In the genomic region with DNA sequence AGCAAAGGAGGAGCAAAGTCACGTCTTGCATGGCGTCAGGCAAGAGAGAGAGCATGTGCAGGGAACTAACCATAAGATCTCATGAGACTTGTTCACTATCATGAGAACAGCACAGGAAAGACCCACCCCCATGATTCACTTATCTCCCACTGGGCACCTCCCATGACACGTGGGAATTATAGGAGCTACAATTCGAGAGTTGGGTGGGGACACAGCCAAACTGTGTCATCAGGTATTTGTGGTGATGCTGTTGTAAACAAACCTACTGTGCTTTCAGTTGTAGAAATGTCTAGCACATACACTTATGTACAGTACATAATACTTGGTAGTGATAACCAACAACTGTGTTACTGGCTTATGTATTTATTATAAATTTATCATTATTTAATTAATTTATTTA, we compare ENCODE assay signal across 20 cellular contexts.
DNase-seq lines count a peak whose midpoint lies in the region; ATAC-seq, FAIRE-seq and TF ChIP-seq lines count a peak whose summit lies in the region.
"Had no signal": no experiment of that assay in that cellular context is flagged by ENCODE, and none has a peak within 500 bp of the region (broad histone marks: within the 10 kb centered on the region; RNA-seq: fewer than 3 reads in every experiment).

No MANE protein-coding gene starts in this region.

- H3K36me3 ChIP-seq in SJSA1, result no peaks in the 10 kb centered on the region; the same call in 1 of the 2 replicates
- H3K36me3 ChIP-seq in fibroblast of lung (ENCODE audit: control insufficient read depth, insufficient read depth, low read length), result no peaks in the 10 kb centered on the region
- H3K36me3 ChIP-seq in transverse colon, result no peaks in the 10 kb centered on the region
- no peaks in the 10 kb centered on the region for H3K36me3 ChIP-seq in kidney (ENCODE audit: control insufficient read depth in 1 of 2, insufficient read depth in 2 of 2, low read length in 2 of 2)
- H3K36me3 ChIP-seq: colonic mucosa had no signal

- H3K4me3 ChIP-seq in SJSA1 (no peak overlapping the region), fibroblast of lung (replicated peaks in 1 of 4; ENCODE audit: control extremely low read depth in 1 of 4, insufficient read depth in 1 of 4, low read depth in 3 of 4, low read length in 4 of 4) (no peak overlapping the region), transverse colon (no peak overlapping the region), kidney (ENCODE audit: low read length in 2 of 2) (no peak overlapping the region)
- H3K4me3 ChIP-seq: colonic mucosa had no signal

- no peak overlapping the region for H2AFZ ChIP-seq in fibroblast of lung (ENCODE audit: low read length)

- H3K4me1 Mint-ChIP-seq in activated naive CD8-positive, alpha-beta T cell treated with anti-CD3 and anti-CD28 coated beads, Interleukin-2, amount 50 U/mL, for 24 hours, result peaks cover 46% of the 10 kb centered on the region
- peaks cover 24% of the 10 kb centered on the region for H3K4me1 Mint-ChIP-seq in activated naive CD8-positive, alpha-beta T cell treated with anti-CD3 and anti-CD28 coated beads for 36 hours

- no peaks in the 10 kb centered on the region for H3K9me3 ChIP-seq in SJSA1 (replicated peaks)
- H3K9me3 ChIP-seq in fibroblast of lung (ENCODE audit: control insufficient read depth, insufficient read depth, low read depth, low read length), result no peaks in the 10 kb centered on the region
- no peaks in the 10 kb centered on the region for H3K9me3 ChIP-seq in transverse colon
- H3K9me3 ChIP-seq in kidney (ENCODE audit: control insufficient read depth in 1 of 2, low read length in 2 of 2), result no peaks in the 10 kb centered on the region
- H3K9me3 ChIP-seq: colonic mucosa had no signal

- intact Hi-C loops in transverse colon (cut with DNase I; ENCODE audit: low total_unique reads) (no loop called here), kidney (cut with DNase I) (no loop called here)

- in situ Hi-C loops in transverse colon (cut with MboI; ENCODE audit: low pct_ligation_motif_present in 1 of 4, low pct_unique_long_range_greater_than_20kb in 1 of 4, low sequenced_read_pairs in 3 of 4), result no loop called here

- no peak for TF ChIP-seq EP300 in transverse colon (IDR thresholded peaks at IDR 0.05; ENCODE audit: low read depth)

- ATAC-seq in activated naive CD8-positive, alpha-beta T cell treated with anti-CD3 and anti-CD28 coated beads, Interleukin-2, amount 50 U/mL, for 24 hours, result no peak
- no peak for ATAC-seq in HG03108 (IDR thresholded peaks at IDR 0.05; ENCODE audit: unreplicated experiment)
- ATAC-seq: left colon; stimulated activated naive CD8-positive, alpha-beta T cell treated with anti-CD3 and anti-CD28 coated beads, Interleukin-15, Interleukin-2, amounts not matched to agents 100 U/mL and 50 U/mL, for 24 hours had no signal

- H3K4me2 ChIP-seq in fibroblast of lung (ENCODE audit: extremely low read depth, insufficient read depth, low read length), result no peak overlapping the region

- H3K27me3 ChIP-seq in SJSA1 (replicated peaks), result no peaks in the 10 kb centered on the region
- H3K27me3 ChIP-seq in fibroblast of lung (ENCODE audit: control insufficient read depth, insufficient read depth, low read length), result no peaks in the 10 kb centered on the region
- no peaks in the 10 kb centered on the region for H3K27me3 ChIP-seq in transverse colon
- H3K27me3 ChIP-seq: colonic mucosa had no signal

- H4K20me1 ChIP-seq in fibroblast of lung (ENCODE audit: control insufficient read depth, extremely low read depth, insufficient read depth, low read length), result no peaks in the 10 kb centered on the region

- H3K9ac ChIP-seq in fibroblast of lung (ENCODE audit: insufficient read depth, low read length), result no peak overlapping the region
- H3K9ac ChIP-seq in kidney (ENCODE audit: low read length in 2 of 2), result no peak overlapping the region

- TF ChIP-seq POLR2A in transverse colon (IDR thresholded peaks at IDR 0.05), result no peak

- H3K27ac ChIP-seq in SJSA1 (no peak overlapping the region), fibroblast of lung (ENCODE audit: insufficient read depth, low read length) (no peak overlapping the region), transverse colon (no peak overlapping the region), kidney (ENCODE audit: low read depth in 2 of 2, low read length in 2 of 2) (no peak overlapping the region)
- H3K27ac ChIP-seq: colonic mucosa had no signal

- H3K4me3 Mint-ChIP-seq in activated naive CD8-positive, alpha-beta T cell treated with anti-CD3 and anti-CD28 coated beads, Interleukin-2, amount 50 U/mL, for 24 hours, result no peak overlapping the region
- H3K4me3 Mint-ChIP-seq in activated naive CD8-positive, alpha-beta T cell treated with anti-CD3 and anti-CD28 coated beads for 36 hours, result no peak overlapping the region

- no peaks in the 10 kb centered on the region for H3K27me3 Mint-ChIP-seq in activated naive CD8-positive, alpha-beta T cell treated with anti-CD3 and anti-CD28 coated beads, Interleukin-2, amount 50 U/mL, for 24 hours
- no peaks in the 10 kb centered on the region for H3K27me3 Mint-ChIP-seq in activated naive CD8-positive, alpha-beta T cell treated with anti-CD3 and anti-CD28 coated beads for 36 hours

- H3K9me3 Mint-ChIP-seq in activated naive CD8-positive, alpha-beta T cell treated with anti-CD3 and anti-CD28 coated beads, Interleukin-2, amount 50 U/mL, for 24 hours, result peaks cover 4% of the 10 kb centered on the region
- peaks cover 3% of the 10 kb centered on the region for H3K9me3 Mint-ChIP-seq in activated naive CD8-positive, alpha-beta T cell treated with anti-CD3 and anti-CD28 coated beads for 36 hours

- TF ChIP-seq CTCF in fibroblast of lung (conservative IDR thresholded peaks at IDR 0.05 in 1 of 2, IDR thresholded peaks at IDR 0.05 in 1 of 2; ENCODE audit: low read depth in 1 of 2, low read length in 2 of 2) (no peak), transverse colon (IDR thresholded peaks at IDR 0.05) (no peak), kidney (IDR thresholded peaks at IDR 0.05; ENCODE audit: borderline replicate concordance, extremely low read depth, insufficient read depth) (no peak)

- WGBS in transverse colon (ENCODE audit: low coverage in 1 of 2), 2 donors, result 75 to 80% methylated on average over 3 to 4 of the region's 4 CpGs

- H3K36me3 Mint-ChIP-seq in activated naive CD8-positive, alpha-beta T cell treated with anti-CD3 and anti-CD28 coated beads, Interleukin-2, amount 50 U/mL, for 24 hours (ENCODE audit: low read depth), result peaks cover 13% of the 10 kb centered on the region
- peaks cover 18% of the 10 kb centered on the region for H3K36me3 Mint-ChIP-seq in activated naive CD8-positive, alpha-beta T cell treated with anti-CD3 and anti-CD28 coated beads for 36 hours

- H3K4me1 ChIP-seq in SJSA1 (replicated peaks) (peaks cover 52% of the 10 kb centered on the region), fibroblast of lung (ENCODE audit: control insufficient read depth, extremely low read depth, insufficient read depth, low read length) (peaks cover 19% of the 10 kb centered on the region), transverse colon (peaks cover 4 to 51% (median 15%) of the 10 kb centered on the region in 4 donors), kidney (ENCODE audit: control insufficient read depth in 1 of 2, insufficient read depth in 1 of 2, low read depth in 1 of 2, low read length in 2 of 2) (no peaks in the 10 kb centered on the region)

- FAIRE-seq in kidney (lab: Jason Lieb, UNC), result no peak
- FAIRE-seq: TTC549, urothelium cell line had no signal

- H3K79me2 ChIP-seq in fibroblast of lung (ENCODE audit: control insufficient read depth, insufficient read depth, low read length), result peaks cover 11% of the 10 kb centered on the region

- DNase-seq in activated naive CD8-positive, alpha-beta T cell treated with anti-CD3 and anti-CD28 coated beads, Interleukin-2, amount 50 U/mL, for 24 hours, result no peak
- DNase-seq in activated naive CD8-positive, alpha-beta T cell treated with anti-CD3 and anti-CD28 coated beads for 36 hours, result no peak
- DNase-seq in SJSA1 (ENCODE audit: low read depth in 1 of 2, low spot score in 2 of 2), result peak; percentile 55 to 57
- peak; percentile 30 to 36 for DNase-seq in fibroblast of lung (ENCODE audit: low read depth in 2 of 2)
- peak; percentile 28 for DNase-seq in transverse colon
- DNase-seq in NCI-H526 (lab: John Stamatoyannopoulos, UW), result no peak
- no peak for DNase-seq in kidney
- DNase-seq: aorta; colonic mucosa; COR-L47; erythroblast; hippocampal formation; Karpas-422; NCI-H1436; NCI-H446 treated with DMSO at 0.1 percent for 48 hours; stimulated activated naive CD8-positive, alpha-beta T cell treated with anti-CD3 and anti-CD28 coated beads, Interleukin-15, Interleukin-2, amounts not matched to agents 100 U/mL and 50 U/mL, for 24 hours had no signal

- H3K27ac Mint-ChIP-seq in activated naive CD8-positive, alpha-beta T cell treated with anti-CD3 and anti-CD28 coated beads, Interleukin-2, amount 50 U/mL, for 24 hours, result peak overlapping the region; percentile 26
- H3K27ac Mint-ChIP-seq in activated naive CD8-positive, alpha-beta T cell treated with anti-CD3 and anti-CD28 coated beads for 36 hours, result no peak overlapping the region

Comparison
In these comparisons a context has a peak if more than half of its experiments do, and no peak if none do; other contexts are left out.
1. DNase-seq: peak in SJSA1 (2 of 2), fibroblast of lung (2 of 2) and transverse colon (single experiment); none in activated naive CD8-positive, alpha-beta T cell treated with anti-CD3 and anti-CD28 coated beads, Interleukin-2, amount 50 U/mL, for 24 hours (single experiment), activated naive CD8-positive, alpha-beta T cell treated with anti-CD3 and anti-CD28 coated beads for 36 hours (single experiment), NCI-H526 (0 of 2) and kidney (single experiment).